ENCODE assay signal across 24 cellular contexts in the genomic region with DNA sequence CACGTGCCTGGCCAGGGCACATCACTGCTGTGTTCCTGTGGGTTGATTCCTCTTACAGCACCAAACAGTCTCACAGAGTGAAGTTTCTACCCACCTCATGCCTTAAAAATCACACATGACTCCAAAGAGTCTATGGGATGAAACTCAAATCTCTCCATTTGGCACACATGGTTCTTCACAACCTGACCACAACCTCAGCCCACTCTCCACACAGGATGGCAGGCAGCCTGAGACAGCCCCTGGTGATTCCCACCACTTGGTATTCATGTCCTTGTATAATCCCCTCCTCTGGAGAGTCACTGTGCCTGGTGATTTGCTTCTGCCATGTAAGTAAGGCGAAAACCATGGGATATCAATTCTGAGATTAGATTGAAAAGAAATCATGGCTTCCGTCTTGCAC.
"Had no signal": no experiment of that assay in that cellular context is flagged by ENCODE, and none has a peak within 500 bp of the region (broad histone marks: within the 10 kb centered on the region; RNA-seq: fewer than 3 reads in every experiment).

No MANE protein-coding gene starts in this region.

- H3K36me3 ChIP-seq: cardiac muscle cell, left lung, thoracic aorta, vagina had no signal

- H3K4me3 ChIP-seq: body of pancreas, cardiac muscle cell, left lung, lung, skin epidermis, thoracic aorta, vagina had no signal

- H3K36me3 Mint-ChIP-seq: mesothelial cell of epicardium, T-cell, type B pancreatic cell had no signal

- H3K27me3 Mint-ChIP-seq: T-cell had no signal

- H3K9me3 Mint-ChIP-seq: activated T-helper 2 cell treated with anti-CD3 and anti-CD28 coated beads, Interferon-gamma antibody, Interleukin-2, Interleukin-4, amounts not matched to agents 10 μg/mL and 5 μg/mL and 100 μg/mL, durations not matched to agents 14 hours and 24 hours and 36 hours; mesothelial cell of epicardium; nephron progenitor cell; T-cell; T-helper 2 cell treated with Interferon-gamma antibody and Interleukin-4, amounts not matched to agents 5 μg/mL and 100 μg/mL, for 36 hours had no signal

- H2AFZ ChIP-seq: parathyroid adenoma had no signal

- H3K9me3 ChIP-seq: body of pancreas, left lung, thoracic aorta, vagina had no signal

- H3K4me3 Mint-ChIP-seq: mesothelial cell of epicardium; nephron progenitor cell; T-cell; T-helper 2 cell treated with Interferon-gamma antibody and Interleukin-4, amounts not matched to agents 5 μg/mL and 100 μg/mL, for 36 hours; type B pancreatic cell had no signal

- ATAC-seq: body of pancreas, foreskin keratinocyte, left lung, right cardiac atrium, SK-N-SH treated with all-trans-retinoic acid at 6 μM for 48 hours, T-cell had no signal

- H3K27ac Mint-ChIP-seq: activated T-helper 2 cell treated with anti-CD3 and anti-CD28 coated beads, Interferon-gamma antibody, Interleukin-2, Interleukin-4, amounts not matched to agents 10 μg/mL and 5 μg/mL and 100 μg/mL, durations not matched to agents 14 hours and 24 hours and 36 hours; mesothelial cell of epicardium; nephron progenitor cell; T-helper 2 cell treated with Interferon-gamma antibody and Interleukin-4, amounts not matched to agents 5 μg/mL and 100 μg/mL, for 36 hours; type B pancreatic cell had no signal

- H3K27ac ChIP-seq: body of pancreas, cardiac muscle cell, foreskin keratinocyte, left lung, parathyroid adenoma, thoracic aorta, vagina, VCaP had no signal

- H3K4me1 ChIP-seq: parathyroid adenoma had no signal

- H3K27me3 ChIP-seq: body of pancreas, cardiac muscle cell, foreskin keratinocyte, left lung, vagina had no signal

- DNase-seq: activated CD4-positive, CD25-positive, alpha-beta regulatory T cell treated with anti-CD3 and anti-CD28 coated beads, Interleukin-2, amount 50 U/mL, for 72 hours; activated naive CD4-positive, alpha-beta T cell; body of pancreas; dermis blood vessel endothelial cell; effector CD8-positive, alpha-beta T cell; foreskin keratinocyte; left lung; nephron progenitor cell; nucleus accumbens; right cardiac atrium; stimulated activated CD4-positive, alpha-beta T cell treated with anti-CD3 and anti-CD28 coated beads, Interleukin-1b, Interleukin-23, amount 100 ng/mL, for 48 hours; T-cell had no signal

- H3K9ac ChIP-seq: parathyroid adenoma had no signal

- H3K79me2 ChIP-seq: parathyroid adenoma had no signal
